ENCODE assay signal across 28 cellular contexts in genomic region chr7:55096318-55096717, GRCh38.
"Had no signal": no experiment of that assay in that cellular context is flagged by ENCODE, and none has a peak within 500 bp of the region (broad histone marks: within the 10 kb centered on the region; RNA-seq: fewer than 3 reads in every experiment).

No MANE protein-coding gene starts in this region.

- H3K27me3 ChIP-seq: left lung, sigmoid colon, upper lobe of left lung, vagina had no signal

- H3K36me3 ChIP-seq: left lung, sigmoid colon, upper lobe of left lung, vagina had no signal

- H3K27me3 Mint-ChIP-seq: dendritic cell treated with granulocyte-macrophage colony-stimulating factor and Interleukin-4, amounts not matched to agents 40 ng/mL and 50 ng/mL, for 4 days had no signal

- H3K9me3 ChIP-seq: left lung, sigmoid colon, upper lobe of left lung, vagina had no signal

- ATAC-seq: activated CD8-positive, alpha-beta memory T cell treated with anti-CD3 and anti-CD28 coated beads, Interleukin-2, amount 10 ng/mL, durations not matched to agents 7 days and 5 days; activated CD8-positive, alpha-beta T cell treated with anti-CD3 and anti-CD28 coated beads, Interleukin-2, amount 10 ng/mL, durations not matched to agents 7 days and 5 days; activated naive CD8-positive, alpha-beta T cell treated with anti-CD3 and anti-CD28 coated beads, Interleukin-2, amount 50 U/mL, for 24 hours; left lung; stimulated activated memory B cell treated with anti-CD40 and anti-IgM and Interleukin-4, amounts not matched to agents 10 μg/mL and 1 μg/mL and 100 μg/mL, for 72 hours; T-helper 17 cell had no signal

- H3K4me1 Mint-ChIP-seq: activated CD8-positive, alpha-beta memory T cell treated with anti-CD3 and anti-CD28 coated beads, Interleukin-2, amount 10 ng/mL, durations not matched to agents 7 days and 5 days; activated naive CD4-positive, alpha-beta T cell treated with anti-CD3 and anti-CD28 coated beads, Interleukin-2, amount 50 U/mL, for 24 hours; activated naive CD8-positive, alpha-beta T cell treated with anti-CD3 and anti-CD28 coated beads, Interleukin-2, amount 50 U/mL, for 24 hours; central memory CD8-positive, alpha-beta T cell; immature natural killer cell; stimulated activated memory B cell treated with anti-CD40 and anti-IgM and Interleukin-4, amounts not matched to agents 10 μg/mL and 1 μg/mL and 100 μg/mL, for 72 hours; stimulated activated naive CD8-positive, alpha-beta T cell treated with anti-CD3 and anti-CD28 coated beads, Interleukin-15, amount 100 ng/mL, for 72 hours; T-helper 17 cell had no signal

- H3K4me3 Mint-ChIP-seq: activated CD8-positive, alpha-beta memory T cell treated with anti-CD3 and anti-CD28 coated beads, Interleukin-2, amount 10 ng/mL, durations not matched to agents 7 days and 5 days; activated CD8-positive, alpha-beta T cell treated with anti-CD3 and anti-CD28 coated beads, Interleukin-2, amount 10 ng/mL, durations not matched to agents 7 days and 5 days; activated naive CD4-positive, alpha-beta T cell treated with anti-CD3 and anti-CD28 coated beads, Interleukin-2, amount 50 U/mL, for 24 hours; activated naive CD8-positive, alpha-beta T cell treated with anti-CD3 and anti-CD28 coated beads, Interleukin-2, amount 50 U/mL, for 24 hours; central memory CD8-positive, alpha-beta T cell; dendritic cell treated with granulocyte-macrophage colony-stimulating factor and Interleukin-4, amounts not matched to agents 40 ng/mL and 50 ng/mL, for 4 days; immature natural killer cell; natural killer cell treated with Interleukin-12 subunit alpha and Interleukin-12 subunit beta and Interleukin-15 and Interleukin-18, amount 100 ng/mL, for 72 hours; stimulated activated memory B cell treated with anti-CD40 and anti-IgM and Interleukin-4, amounts not matched to agents 10 μg/mL and 1 μg/mL and 100 μg/mL, for 72 hours; stimulated activated naive CD8-positive, alpha-beta T cell treated with anti-CD3 and anti-CD28 coated beads, Interleukin-15, amount 100 ng/mL, for 72 hours; T-helper 17 cell had no signal

- H3K27ac Mint-ChIP-seq: activated CD8-positive, alpha-beta memory T cell treated with anti-CD3 and anti-CD28 coated beads, Interleukin-2, amount 10 ng/mL, durations not matched to agents 7 days and 5 days; activated CD8-positive, alpha-beta T cell treated with anti-CD3 and anti-CD28 coated beads, Interleukin-2, amount 10 ng/mL, durations not matched to agents 7 days and 5 days; activated naive CD4-positive, alpha-beta T cell treated with anti-CD3 and anti-CD28 coated beads, Interleukin-2, amount 50 U/mL, for 24 hours; activated naive CD8-positive, alpha-beta T cell treated with anti-CD3 and anti-CD28 coated beads, Interleukin-2, amount 50 U/mL, for 24 hours; activated T-helper 2 cell treated with anti-CD3 and anti-CD28 coated beads, Interferon-gamma antibody, Interleukin-2, Interleukin-4, amounts not matched to agents 10 μg/mL and 5 μg/mL and 100 μg/mL, durations not matched to agents 14 hours and 24 hours and 36 hours; dendritic cell treated with granulocyte-macrophage colony-stimulating factor and Interleukin-4, amounts not matched to agents 40 ng/mL and 50 ng/mL, for 4 days; immature natural killer cell; natural killer cell treated with Interleukin-12 subunit alpha and Interleukin-12 subunit beta and Interleukin-15 and Interleukin-18, amount 100 ng/mL, for 72 hours; stimulated activated memory B cell treated with anti-CD40 and anti-IgM and Interleukin-4, amounts not matched to agents 10 μg/mL and 1 μg/mL and 100 μg/mL, for 72 hours; stimulated activated naive CD8-positive, alpha-beta T cell treated with anti-CD3 and anti-CD28 coated beads, Interleukin-15, amount 100 ng/mL, for 72 hours; T-helper 17 cell had no signal

- H3K9me3 Mint-ChIP-seq: activated naive CD4-positive, alpha-beta T cell treated with anti-CD3 and anti-CD28 coated beads, Interleukin-2, amount 50 U/mL, for 24 hours; activated naive CD8-positive, alpha-beta T cell treated with anti-CD3 and anti-CD28 coated beads, Interleukin-2, amount 50 U/mL, for 24 hours; activated T-helper 2 cell treated with anti-CD3 and anti-CD28 coated beads, Interferon-gamma antibody, Interleukin-2, Interleukin-4, amounts not matched to agents 10 μg/mL and 5 μg/mL and 100 μg/mL, durations not matched to agents 14 hours and 24 hours and 36 hours; central memory CD8-positive, alpha-beta T cell; dendritic cell treated with granulocyte-macrophage colony-stimulating factor and Interleukin-4, amounts not matched to agents 40 ng/mL and 50 ng/mL, for 4 days; immature natural killer cell; natural killer cell treated with Interleukin-12 subunit alpha and Interleukin-12 subunit beta and Interleukin-15 and Interleukin-18, amount 100 ng/mL, for 72 hours; stimulated activated memory B cell treated with anti-CD40 and anti-IgM and Interleukin-4, amounts not matched to agents 10 μg/mL and 1 μg/mL and 100 μg/mL, for 72 hours; stimulated activated naive CD8-positive, alpha-beta T cell treated with anti-CD3 and anti-CD28 coated beads, Interleukin-15, amount 100 ng/mL, for 72 hours had no signal

- H3K36me3 Mint-ChIP-seq: activated CD8-positive, alpha-beta memory T cell treated with anti-CD3 and anti-CD28 coated beads, Interleukin-2, amount 10 ng/mL, durations not matched to agents 7 days and 5 days; activated naive CD4-positive, alpha-beta T cell treated with anti-CD3 and anti-CD28 coated beads, Interleukin-2, amount 50 U/mL, for 24 hours; immature natural killer cell; natural killer cell treated with Interleukin-12 subunit alpha and Interleukin-12 subunit beta and Interleukin-15 and Interleukin-18, amount 100 ng/mL, for 72 hours; stimulated activated memory B cell treated with anti-CD40 and anti-IgM and Interleukin-4, amounts not matched to agents 10 μg/mL and 1 μg/mL and 100 μg/mL, for 72 hours had no signal

- H3K4me3 ChIP-seq: left lung, lung, sigmoid colon, smooth muscle cell, upper lobe of left lung, vagina had no signal

- H3K27ac ChIP-seq: left lung, sigmoid colon, upper lobe of left lung, vagina had no signal

- DNase-seq: activated CD4-positive, alpha-beta T cell treated with anti-CD3 and anti-CD28 coated beads, Interleukin-2, amount 50 U/mL, for 1 hour; activated CD8-positive, alpha-beta memory T cell treated with anti-CD3 and anti-CD28 coated beads, Interleukin-2, amount 10 ng/mL, durations not matched to agents 7 days and 5 days; activated CD8-positive, alpha-beta T cell treated with anti-CD3 and anti-CD28 coated beads, Interleukin-2, amount 10 ng/mL, durations not matched to agents 7 days and 5 days; activated naive CD8-positive, alpha-beta T cell treated with anti-CD3 and anti-CD28 coated beads, Interleukin-2, amount 50 U/mL, for 24 hours; activated T-cell treated with anti-CD3 and anti-CD28 coated beads, Interleukin-2, amount 50 U/mL, for 48 hours; amygdala; hypothalamus; immature natural killer cell; left lung; mesendoderm; sigmoid colon; stimulated activated CD4-positive, alpha-beta T cell treated with anti-CD3 and anti-CD28 coated beads, Interleukin-1b, Interleukin-23, amount 100 ng/mL, for 48 hours; stimulated activated CD4-positive, alpha-beta T cell treated with anti-CD3 and anti-CD28 coated beads, Interleukin-4, amount 100 ng/mL, for 4 hours; stimulated activated CD8-positive, alpha-beta memory T cell treated with anti-CD3 and anti-CD28 coated beads, Interleukin-4, amount 100 ng/mL, for 48 hours; stimulated activated naive CD8-positive, alpha-beta T cell treated with anti-CD3 and anti-CD28 coated beads, Interleukin-15, amount 100 ng/mL, for 72 hours; substantia nigra; T-helper 17 cell; T1000 had no signal
